In the genomic region with DNA sequence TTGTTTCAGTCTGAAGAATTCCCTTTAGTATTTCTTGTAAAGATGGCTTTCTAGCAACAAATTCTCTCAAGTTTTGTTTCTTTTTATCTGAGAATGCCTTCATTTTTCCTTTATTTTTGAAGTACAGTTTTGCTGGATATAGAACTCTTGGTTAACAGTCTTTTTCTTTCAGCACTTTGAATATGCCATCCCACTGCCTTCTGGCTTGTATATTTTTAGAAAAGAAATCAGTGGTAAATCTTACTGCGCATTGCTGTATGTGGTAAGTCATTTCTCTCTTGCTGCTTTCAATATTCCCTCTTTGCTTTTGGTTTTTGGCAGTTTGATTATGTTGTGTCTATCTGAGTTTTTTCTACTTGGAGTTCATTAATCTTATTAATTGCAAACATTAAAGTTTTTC, we compare ENCODE assay signal across 3 cellular contexts.
TF ChIP-seq lines count a peak whose summit lies in the region.

No MANE protein-coding gene starts in this region.

TF ChIP-seq in HepG2, 621 proteins besides CTCF, POLR2A, EP300 and RAD21:
- TF ChIP-seq ZNF317 (CRISPR knock-in tag; IDR thresholded peaks at IDR 0.05) = peak; percentile 82; the same call in 1 of the 2 replicates
- TF ChIP-seq, protein P1, sequence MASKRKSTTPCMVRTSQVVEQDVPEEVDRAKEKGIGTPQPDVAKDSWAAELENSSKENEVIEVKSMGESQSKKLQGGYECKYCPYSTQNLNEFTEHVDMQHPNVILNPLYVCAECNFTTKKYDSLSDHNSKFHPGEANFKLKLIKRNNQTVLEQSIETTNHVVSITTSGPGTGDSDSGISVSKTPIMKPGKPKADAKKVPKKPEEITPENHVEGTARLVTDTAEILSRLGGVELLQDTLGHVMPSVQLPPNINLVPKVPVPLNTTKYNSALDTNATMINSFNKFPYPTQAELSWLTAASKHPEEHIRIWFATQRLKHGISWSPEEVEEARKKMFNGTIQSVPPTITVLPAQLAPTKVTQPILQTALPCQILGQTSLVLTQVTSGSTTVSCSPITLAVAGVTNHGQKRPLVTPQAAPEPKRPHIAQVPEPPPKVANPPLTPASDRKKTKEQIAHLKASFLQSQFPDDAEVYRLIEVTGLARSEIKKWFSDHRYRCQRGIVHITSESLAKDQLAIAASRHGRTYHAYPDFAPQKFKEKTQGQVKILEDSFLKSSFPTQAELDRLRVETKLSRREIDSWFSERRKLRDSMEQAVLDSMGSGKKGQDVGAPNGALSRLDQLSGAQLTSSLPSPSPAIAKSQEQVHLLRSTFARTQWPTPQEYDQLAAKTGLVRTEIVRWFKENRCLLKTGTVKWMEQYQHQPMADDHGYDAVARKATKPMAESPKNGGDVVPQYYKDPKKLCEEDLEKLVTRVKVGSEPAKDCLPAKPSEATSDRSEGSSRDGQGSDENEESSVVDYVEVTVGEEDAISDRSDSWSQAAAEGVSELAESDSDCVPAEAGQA (IDR thresholded peaks at IDR 0.05; ENCODE audit: low read depth) = no peak
- TF ChIP-seq, protein P1 (CRISPR knock-in tag; IDR thresholded peaks at IDR 0.05; ENCODE audit: borderline replicate concordance) = no peak

TF ChIP-seq in GM12878, 131 proteins besides CTCF, POLR2A, EP300 and RAD21:
- TF ChIP-seq, protein P2, sequence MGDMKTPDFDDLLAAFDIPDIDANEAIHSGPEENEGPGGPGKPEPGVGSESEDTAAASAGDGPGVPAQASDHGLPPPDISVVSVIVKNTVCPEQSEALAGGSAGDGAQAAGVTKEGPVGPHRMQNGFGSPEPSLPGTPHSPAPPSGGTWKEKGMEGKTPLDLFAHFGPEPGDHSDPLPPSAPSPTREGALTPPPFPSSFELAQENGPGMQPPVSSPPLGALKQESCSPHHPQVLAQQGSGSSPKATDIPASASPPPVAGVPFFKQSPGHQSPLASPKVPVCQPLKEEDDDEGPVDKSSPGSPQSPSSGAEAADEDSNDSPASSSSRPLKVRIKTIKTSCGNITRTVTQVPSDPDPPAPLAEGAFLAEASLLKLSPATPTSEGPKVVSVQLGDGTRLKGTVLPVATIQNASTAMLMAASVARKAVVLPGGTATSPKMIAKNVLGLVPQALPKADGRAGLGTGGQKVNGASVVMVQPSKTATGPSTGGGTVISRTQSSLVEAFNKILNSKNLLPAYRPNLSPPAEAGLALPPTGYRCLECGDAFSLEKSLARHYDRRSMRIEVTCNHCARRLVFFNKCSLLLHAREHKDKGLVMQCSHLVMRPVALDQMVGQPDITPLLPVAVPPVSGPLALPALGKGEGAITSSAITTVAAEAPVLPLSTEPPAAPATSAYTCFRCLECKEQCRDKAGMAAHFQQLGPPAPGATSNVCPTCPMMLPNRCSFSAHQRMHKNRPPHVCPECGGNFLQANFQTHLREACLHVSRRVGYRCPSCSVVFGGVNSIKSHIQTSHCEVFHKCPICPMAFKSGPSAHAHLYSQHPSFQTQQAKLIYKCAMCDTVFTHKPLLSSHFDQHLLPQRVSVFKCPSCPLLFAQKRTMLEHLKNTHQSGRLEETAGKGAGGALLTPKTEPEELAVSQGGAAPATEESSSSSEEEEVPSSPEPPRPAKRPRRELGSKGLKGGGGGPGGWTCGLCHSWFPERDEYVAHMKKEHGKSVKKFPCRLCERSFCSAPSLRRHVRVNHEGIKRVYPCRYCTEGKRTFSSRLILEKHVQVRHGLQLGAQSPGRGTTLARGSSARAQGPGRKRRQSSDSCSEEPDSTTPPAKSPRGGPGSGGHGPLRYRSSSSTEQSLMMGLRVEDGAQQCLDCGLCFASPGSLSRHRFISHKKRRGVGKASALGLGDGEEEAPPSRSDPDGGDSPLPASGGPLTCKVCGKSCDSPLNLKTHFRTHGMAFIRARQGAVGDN (IDR thresholded peaks at IDR 0.05) = no peak
- TF ChIP-seq CBX5 (IDR thresholded peaks at IDR 0.05; ENCODE audit: low read depth) = peak; percentile 92

TF ChIP-seq in SK-N-SH treated with all-trans-retinoic acid at 6 μM for 48 hours, 23 proteins besides CTCF, POLR2A, EP300 and RAD21:
- TF ChIP-seq ESRRG (CRISPR knock-in tag; IDR thresholded peaks at IDR 0.05) (no peak), OSR1 (CRISPR knock-in tag; IDR thresholded peaks at IDR 0.05) (no peak), CSDC2 (CRISPR knock-in tag; IDR thresholded peaks at IDR 0.05) (no peak), ZFP30 (CRISPR knock-in tag; IDR thresholded peaks at IDR 0.05) (no peak), RARB (CRISPR knock-in tag; IDR thresholded peaks at IDR 0.05) (no peak), PPARA (CRISPR knock-in tag; IDR thresholded peaks at IDR 0.05; ENCODE audit: borderline replicate concordance) (no peak), ZC3H10 (CRISPR knock-in tag; IDR thresholded peaks at IDR 0.05) (no peak), ZFP3 (CRISPR knock-in tag; IDR thresholded peaks at IDR 0.05) (no peak), ARNTL (CRISPR knock-in tag; IDR thresholded peaks at IDR 0.05; ENCODE audit: borderline replicate concordance, low read depth) (no peak), ZNF8 (CRISPR knock-in tag; IDR thresholded peaks at IDR 0.05) (no peak), SNAI2 (CRISPR knock-in tag; IDR thresholded peaks at IDR 0.05) (no peak)
- TF ChIP-seq, protein P3, sequence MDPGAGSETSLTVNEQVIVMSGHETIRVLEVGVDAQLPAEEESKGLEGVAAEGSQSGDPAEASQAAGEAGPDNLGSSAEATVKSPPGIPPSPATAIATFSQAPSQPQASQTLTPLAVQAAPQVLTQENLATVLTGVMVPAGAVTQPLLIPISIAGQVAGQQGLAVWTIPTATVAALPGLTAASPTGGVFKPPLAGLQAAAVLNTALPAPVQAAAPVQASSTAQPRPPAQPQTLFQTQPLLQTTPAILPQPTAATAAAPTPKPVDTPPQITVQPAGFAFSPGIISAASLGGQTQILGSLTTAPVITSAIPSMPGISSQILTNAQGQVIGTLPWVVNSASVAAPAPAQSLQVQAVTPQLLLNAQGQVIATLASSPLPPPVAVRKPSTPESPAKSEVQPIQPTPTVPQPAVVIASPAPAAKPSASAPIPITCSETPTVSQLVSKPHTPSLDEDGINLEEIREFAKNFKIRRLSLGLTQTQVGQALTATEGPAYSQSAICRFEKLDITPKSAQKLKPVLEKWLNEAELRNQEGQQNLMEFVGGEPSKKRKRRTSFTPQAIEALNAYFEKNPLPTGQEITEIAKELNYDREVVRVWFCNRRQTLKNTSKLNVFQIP (CRISPR knock-in tag; IDR thresholded peaks at IDR 0.05; ENCODE audit: borderline replicate concordance, low read depth) = no peak
- TF ChIP-seq, protein P4, sequence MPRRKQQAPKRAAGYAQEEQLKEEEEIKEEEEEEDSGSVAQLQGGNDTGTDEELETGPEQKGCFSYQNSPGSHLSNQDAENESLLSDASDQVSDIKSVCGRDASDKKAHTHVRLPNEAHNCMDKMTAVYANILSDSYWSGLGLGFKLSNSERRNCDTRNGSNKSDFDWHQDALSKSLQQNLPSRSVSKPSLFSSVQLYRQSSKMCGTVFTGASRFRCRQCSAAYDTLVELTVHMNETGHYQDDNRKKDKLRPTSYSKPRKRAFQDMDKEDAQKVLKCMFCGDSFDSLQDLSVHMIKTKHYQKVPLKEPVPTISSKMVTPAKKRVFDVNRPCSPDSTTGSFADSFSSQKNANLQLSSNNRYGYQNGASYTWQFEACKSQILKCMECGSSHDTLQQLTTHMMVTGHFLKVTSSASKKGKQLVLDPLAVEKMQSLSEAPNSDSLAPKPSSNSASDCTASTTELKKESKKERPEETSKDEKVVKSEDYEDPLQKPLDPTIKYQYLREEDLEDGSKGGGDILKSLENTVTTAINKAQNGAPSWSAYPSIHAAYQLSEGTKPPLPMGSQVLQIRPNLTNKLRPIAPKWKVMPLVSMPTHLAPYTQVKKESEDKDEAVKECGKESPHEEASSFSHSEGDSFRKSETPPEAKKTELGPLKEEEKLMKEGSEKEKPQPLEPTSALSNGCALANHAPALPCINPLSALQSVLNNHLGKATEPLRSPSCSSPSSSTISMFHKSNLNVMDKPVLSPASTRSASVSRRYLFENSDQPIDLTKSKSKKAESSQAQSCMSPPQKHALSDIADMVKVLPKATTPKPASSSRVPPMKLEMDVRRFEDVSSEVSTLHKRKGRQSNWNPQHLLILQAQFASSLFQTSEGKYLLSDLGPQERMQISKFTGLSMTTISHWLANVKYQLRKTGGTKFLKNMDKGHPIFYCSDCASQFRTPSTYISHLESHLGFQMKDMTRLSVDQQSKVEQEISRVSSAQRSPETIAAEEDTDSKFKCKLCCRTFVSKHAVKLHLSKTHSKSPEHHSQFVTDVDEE (CRISPR knock-in tag; IDR thresholded peaks at IDR 0.05) = no peak
